3 cellular contexts compared by ENCODE assay signal in genomic region chr19:640156-640548, GRCh38.
TF ChIP-seq lines count a peak whose summit lies in the region.

No MANE protein-coding gene starts in this region.

TF ChIP-seq in SK-N-SH, 30 proteins besides CTCF, POLR2A, EP300 and RAD21:
- TF ChIP-seq TAF1 (IDR thresholded peaks at IDR 0.05; ENCODE audit: borderline replicate concordance, low read depth, low read length) (no peak), RFX5 (IDR thresholded peaks at IDR 0.05; ENCODE audit: low read length) (no peak), FOXJ3 (CRISPR knock-in tag; IDR thresholded peaks at IDR 0.05) (no peak), TCF12 (IDR thresholded peaks at IDR 0.05) (no peak), TEAD4 (IDR thresholded peaks at IDR 0.05; ENCODE audit: borderline replicate concordance, insufficient read depth) (no peak)

TF ChIP-seq in SK-N-SH treated with all-trans-retinoic acid at 6 μM for 48 hours, 23 proteins besides CTCF, POLR2A, EP300 and RAD21:
- TF ChIP-seq RARB (CRISPR knock-in tag; IDR thresholded peaks at IDR 0.05) (no peak), ZC3H10 (CRISPR knock-in tag; IDR thresholded peaks at IDR 0.05) (no peak), OSR1 (CRISPR knock-in tag; IDR thresholded peaks at IDR 0.05) (no peak), GLIS3 (CRISPR knock-in tag; IDR thresholded peaks at IDR 0.05) (no peak), ZNF70 (CRISPR knock-in tag; IDR thresholded peaks at IDR 0.05) (no peak), TCF4 (CRISPR knock-in tag; IDR thresholded peaks at IDR 0.05; ENCODE audit: borderline replicate concordance) (no peak), CSRNP3 (CRISPR knock-in tag; IDR thresholded peaks at IDR 0.05) (no peak), SNAI2 (CRISPR knock-in tag; IDR thresholded peaks at IDR 0.05) (no peak), ZNF8 (CRISPR knock-in tag; IDR thresholded peaks at IDR 0.05) (no peak), ZNF565 (CRISPR knock-in tag; conservative IDR thresholded peaks at IDR 0.05; ENCODE audit: low read depth) (no peak), PPARA (CRISPR knock-in tag; IDR thresholded peaks at IDR 0.05; ENCODE audit: borderline replicate concordance) (no peak), PATZ1 (CRISPR knock-in tag; IDR thresholded peaks at IDR 0.05; ENCODE audit: borderline replicate concordance) (no peak), ZFP30 (CRISPR knock-in tag; IDR thresholded peaks at IDR 0.05) (no peak), TOX (CRISPR knock-in tag; IDR thresholded peaks at IDR 0.05; ENCODE audit: borderline replicate concordance) (no peak), CSDC2 (CRISPR knock-in tag; IDR thresholded peaks at IDR 0.05) (no peak), ARNTL (CRISPR knock-in tag; IDR thresholded peaks at IDR 0.05; ENCODE audit: borderline replicate concordance, low read depth) (no peak), CREB5 (CRISPR knock-in tag; IDR thresholded peaks at IDR 0.05; ENCODE audit: low read depth) (no peak), ESRRG (CRISPR knock-in tag; IDR thresholded peaks at IDR 0.05) (no peak), POU6F1 (CRISPR knock-in tag; IDR thresholded peaks at IDR 0.05; ENCODE audit: borderline replicate concordance, low read depth) (no peak), ISL1 (CRISPR knock-in tag; IDR thresholded peaks at IDR 0.05) (no peak)

TF ChIP-seq in GM12878, 131 proteins besides CTCF, POLR2A, EP300 and RAD21:
- TF ChIP-seq PAX8 (IDR thresholded peaks at IDR 0.05) (no peak), BMI1 (IDR thresholded peaks at IDR 0.05; ENCODE audit: borderline replicate concordance) (no peak), ZNF274 (IDR thresholded peaks at IDR 0.05; ENCODE audit: insufficient read depth, insufficient read length) (no peak), KAT2A (conservative IDR thresholded peaks at IDR 0.05; ENCODE audit: control insufficient read depth, low read depth, low read length) (no peak), DPF2 (IDR thresholded peaks at IDR 0.05) (no peak), ZBED1 (IDR thresholded peaks at IDR 0.05; ENCODE audit: borderline replicate concordance) (no peak), BCL3 (IDR thresholded peaks at IDR 0.05; ENCODE audit: borderline replicate concordance, insufficient read depth, low read depth, low read length, poor library complexity, severe bottlenecking) (no peak)
